In the genomic region with DNA sequence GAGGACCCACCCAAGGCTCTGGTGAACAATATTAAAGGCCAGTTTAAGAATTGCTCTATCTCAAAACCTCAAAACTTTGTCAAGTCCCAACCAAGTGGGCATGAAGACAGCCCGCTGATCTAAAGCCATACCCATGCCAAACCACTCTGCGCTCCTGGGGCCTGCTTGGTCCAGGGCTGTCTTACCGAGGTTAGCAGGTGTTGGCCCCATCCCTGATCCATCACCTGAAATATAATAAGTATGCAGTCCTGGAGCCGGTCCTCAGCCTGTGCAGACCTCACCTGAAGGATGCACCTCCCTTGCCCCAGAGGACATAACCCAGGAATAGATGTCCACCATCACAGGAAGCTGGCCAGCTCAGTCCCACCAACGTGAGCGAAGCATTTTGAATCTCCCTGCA, we compare ENCODE assay signal across 23 cellular contexts.
"Had no signal": no experiment of that assay in that cellular context is flagged by ENCODE, and none has a peak within 500 bp of the region (broad histone marks: within the 10 kb centered on the region; RNA-seq: fewer than 3 reads in every experiment).

No MANE protein-coding gene starts in this region.

- H3K36me3 ChIP-seq: colonic mucosa, gastrocnemius medialis had no signal

- H3K27me3 ChIP-seq: colonic mucosa, dorsolateral prefrontal cortex, esophagus muscularis mucosa, esophagus squamous epithelium, foreskin keratinocyte, gastrocnemius medialis, gastroesophageal sphincter, heart left ventricle, heart right ventricle had no signal

- H3K4me3 ChIP-seq: colonic mucosa, coronary artery, dorsolateral prefrontal cortex, esophagus muscularis mucosa, esophagus squamous epithelium, gastrocnemius medialis, gastroesophageal sphincter, heart left ventricle, heart right ventricle had no signal

- H3K4me1 ChIP-seq: colonic mucosa, esophagus muscularis mucosa, esophagus squamous epithelium, foreskin keratinocyte, gastrocnemius medialis, gastroesophageal sphincter, heart left ventricle, heart right ventricle had no signal

- ATAC-seq: effector memory CD8-positive, alpha-beta T cell; esophagus mucosa; foreskin keratinocyte; gastrocnemius medialis; gastroesophageal sphincter; heart left ventricle; heart right ventricle had no signal

- H3K27ac ChIP-seq: colonic mucosa, coronary artery, dorsolateral prefrontal cortex, epithelial cell of prostate, esophagus muscularis mucosa, esophagus squamous epithelium, foreskin keratinocyte, gastrocnemius medialis, gastroesophageal sphincter, heart left ventricle, heart right ventricle had no signal

- H3K9me3 ChIP-seq: colonic mucosa had no signal

- DNase-seq: colonic mucosa; cortex of kidney; dermis blood vessel endothelial cell; effector CD4-positive, alpha-beta T cell; effector CD8-positive, alpha-beta T cell; effector memory CD4-positive, alpha-beta T cell; effector memory CD8-positive, alpha-beta T cell; endodermal cell; erythroblast; esophagus squamous epithelium; foreskin keratinocyte; foreskin melanocyte; gastrocnemius medialis; glutamatergic neuron; head of caudate nucleus; heart right ventricle had no signal
